In the genomic region with DNA sequence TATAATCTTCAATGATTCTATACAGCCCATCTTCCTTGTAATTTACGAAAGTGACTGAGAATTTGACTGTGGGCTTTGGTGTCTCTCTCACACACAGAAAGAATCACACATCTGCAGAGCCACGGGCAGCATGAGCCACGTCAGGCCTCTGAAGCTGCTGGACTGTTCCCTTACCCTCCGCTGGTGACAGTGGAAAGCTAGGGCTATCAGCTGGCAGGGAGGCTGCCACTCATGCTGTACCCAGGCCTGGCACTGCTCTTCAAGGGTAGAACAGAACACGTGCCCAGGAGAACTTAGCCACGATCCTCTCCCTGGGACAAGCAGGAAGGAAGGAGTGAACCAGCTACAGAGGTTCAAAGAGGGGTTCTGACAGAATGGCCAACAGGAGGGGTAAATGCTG, we compare ENCODE assay signal across 18 cellular contexts.
DNase-seq lines count a peak whose midpoint lies in the region; ATAC-seq and TF ChIP-seq lines count a peak whose summit lies in the region.
"Had no signal": no experiment of that assay in that cellular context is flagged by ENCODE, and none has a peak within 500 bp of the region (broad histone marks: within the 10 kb centered on the region; RNA-seq: fewer than 3 reads in every experiment).

No MANE protein-coding gene starts in this region.

- H3K36me3 Mint-ChIP-seq in activated CD4-positive, alpha-beta T cell treated with anti-CD3 and anti-CD28 coated beads, Interleukin-2, amount 10 ng/mL, durations not matched to agents 7 days and 5 days (ENCODE audit: low read depth) = peaks cover 81% of the 10 kb centered on the region
- H3K36me3 Mint-ChIP-seq in activated CD4-positive, alpha-beta T cell treated with anti-CD3 and anti-CD28 coated beads for 36 hours (ENCODE audit: low read depth) = peaks cover 71% of the 10 kb centered on the region
- H3K36me3 Mint-ChIP-seq in activated naive CD8-positive, alpha-beta T cell treated with anti-CD3 and anti-CD28 coated beads for 36 hours = peaks cover 56% of the 10 kb centered on the region
- H3K36me3 Mint-ChIP-seq in stimulated activated memory B cell treated with anti-CD40 and anti-IgM and Interleukin-4, amounts not matched to agents 10 μg/mL and 1 μg/mL and 100 μg/mL, for 72 hours = peaks cover 73% of the 10 kb centered on the region

- no peak overlapping the region for H3K4me3 Mint-ChIP-seq in activated CD4-positive, alpha-beta T cell treated with anti-CD3 and anti-CD28 coated beads, Interleukin-2, amount 10 ng/mL, durations not matched to agents 7 days and 5 days
- no peak overlapping the region for H3K4me3 Mint-ChIP-seq in activated CD4-positive, alpha-beta T cell treated with anti-CD3 and anti-CD28 coated beads for 36 hours
- H3K4me3 Mint-ChIP-seq in activated naive CD8-positive, alpha-beta T cell treated with anti-CD3 and anti-CD28 coated beads for 36 hours = no peak overlapping the region
- no peak overlapping the region for H3K4me3 Mint-ChIP-seq in stimulated activated memory B cell treated with anti-CD40 and anti-IgM and Interleukin-4, amounts not matched to agents 10 μg/mL and 1 μg/mL and 100 μg/mL, for 72 hours

- no peaks in the 10 kb centered on the region for H3K9me3 ChIP-seq in right atrium auricular region
- H3K9me3 ChIP-seq in upper lobe of right lung = no peaks in the 10 kb centered on the region
- H3K9me3 ChIP-seq: BE2C, upper lobe of left lung had no signal

- TF ChIP-seq CTCF in right atrium auricular region (IDR thresholded peaks at IDR 0.05) = no peak
- TF ChIP-seq CTCF in upper lobe of right lung (IDR thresholded peaks at IDR 0.05) = no peak

- no peak overlapping the region for H3K4me3 ChIP-seq in right atrium auricular region
- no peak overlapping the region for H3K4me3 ChIP-seq in upper lobe of right lung
- H3K4me3 ChIP-seq: upper lobe of left lung had no signal

- peaks cover 0 to 13% of the 10 kb centered on the region in 2 donors for H3K4me1 ChIP-seq in right atrium auricular region
- no peaks in the 10 kb centered on the region for H3K4me1 ChIP-seq in upper lobe of right lung
- H3K4me1 ChIP-seq: BE2C, upper lobe of left lung had no signal

- no peaks in the 10 kb centered on the region for H3K27me3 Mint-ChIP-seq in activated CD4-positive, alpha-beta T cell treated with anti-CD3 and anti-CD28 coated beads, Interleukin-2, amount 10 ng/mL, durations not matched to agents 7 days and 5 days
- H3K27me3 Mint-ChIP-seq in activated CD4-positive, alpha-beta T cell treated with anti-CD3 and anti-CD28 coated beads for 36 hours = no peaks in the 10 kb centered on the region
- H3K27me3 Mint-ChIP-seq in activated naive CD8-positive, alpha-beta T cell treated with anti-CD3 and anti-CD28 coated beads for 36 hours = no peaks in the 10 kb centered on the region
- no peaks in the 10 kb centered on the region for H3K27me3 Mint-ChIP-seq in stimulated activated memory B cell treated with anti-CD40 and anti-IgM and Interleukin-4, amounts not matched to agents 10 μg/mL and 1 μg/mL and 100 μg/mL, for 72 hours

- H3K27ac ChIP-seq in right atrium auricular region = peak overlapping the region; percentile 41 to 44
- no peak overlapping the region for H3K27ac ChIP-seq in upper lobe of right lung
- H3K27ac ChIP-seq: upper lobe of left lung, VCaP had no signal

- intact Hi-C loops in activated CD4-positive, alpha-beta T cell treated with anti-CD3 and anti-CD28 coated beads for 36 hours (cut with DNase I, micrococcal nuclease) = loop anchor here (2.0 to 5.0 kb wide), 3 partner anchors 47 to 127 kb away; no protein-coding TSS in a partner anchor
- intact Hi-C loops in upper lobe of right lung (cut with DNase I) = no loop called here

- H3K4me1 Mint-ChIP-seq in activated CD4-positive, alpha-beta T cell treated with anti-CD3 and anti-CD28 coated beads, Interleukin-2, amount 10 ng/mL, durations not matched to agents 7 days and 5 days = peaks cover 54% of the 10 kb centered on the region
- peaks cover 50% of the 10 kb centered on the region for H3K4me1 Mint-ChIP-seq in activated CD4-positive, alpha-beta T cell treated with anti-CD3 and anti-CD28 coated beads for 36 hours
- peaks cover 41% of the 10 kb centered on the region for H3K4me1 Mint-ChIP-seq in activated naive CD8-positive, alpha-beta T cell treated with anti-CD3 and anti-CD28 coated beads for 36 hours
- H3K4me1 Mint-ChIP-seq in stimulated activated memory B cell treated with anti-CD40 and anti-IgM and Interleukin-4, amounts not matched to agents 10 μg/mL and 1 μg/mL and 100 μg/mL, for 72 hours = peaks cover 8% of the 10 kb centered on the region

- POLR2A ChIA-PET in activated CD4-positive, alpha-beta T cell treated with anti-CD3 and anti-CD28 coated beads, Interleukin-2, amount 10 ng/mL, durations not matched to agents 7 days and 5 days (lab: Charles Lee) = interaction anchor here (0.7 kb wide), 1 partner anchor 1151 kb away, joined by 3 read pairs; no protein-coding TSS in a partner anchor
- POLR2A ChIA-PET in activated CD4-positive, alpha-beta T cell treated with anti-CD3 and anti-CD28 coated beads for 36 hours (lab: Charles Lee) = no interaction called here

- peaks cover 44% of the 10 kb centered on the region for H3K36me3 ChIP-seq in right atrium auricular region
- H3K36me3 ChIP-seq in upper lobe of right lung = peaks cover 74% of the 10 kb centered on the region
- H3K36me3 ChIP-seq: BE2C had no signal

- no peak for DNase-seq in activated CD4-positive, alpha-beta T cell treated with anti-CD3 and anti-CD28 coated beads, Interleukin-2, amount 10 ng/mL, durations not matched to agents 7 days and 5 days
- no peak for DNase-seq in activated CD4-positive, alpha-beta T cell treated with anti-CD3 and anti-CD28 coated beads for 36 hours
- DNase-seq in activated naive CD8-positive, alpha-beta T cell treated with anti-CD3 and anti-CD28 coated beads for 36 hours = no peak
- DNase-seq in right atrium auricular region (ENCODE audit: low spot score) (no peak), iPS-NIHi11 (ENCODE audit: low spot score) (no peak), upper lobe of right lung (no peak)
- DNase-seq: effector CD4-positive, alpha-beta T cell; Karpas-422; NCI-H1092; NCI-H2081; NCI-H524; SW 1271; upper lobe of left lung had no signal

- H3K27me3 ChIP-seq in right atrium auricular region (no peaks in the 10 kb centered on the region), upper lobe of right lung (no peaks in the 10 kb centered on the region)
- H3K27me3 ChIP-seq: BE2C, upper lobe of left lung had no signal

- no peaks in the 10 kb centered on the region for H3K9me3 Mint-ChIP-seq in activated CD4-positive, alpha-beta T cell treated with anti-CD3 and anti-CD28 coated beads, Interleukin-2, amount 10 ng/mL, durations not matched to agents 7 days and 5 days
- H3K9me3 Mint-ChIP-seq in activated CD4-positive, alpha-beta T cell treated with anti-CD3 and anti-CD28 coated beads for 36 hours (ENCODE audit: low read depth) = no peaks in the 10 kb centered on the region
- no peaks in the 10 kb centered on the region for H3K9me3 Mint-ChIP-seq in activated naive CD8-positive, alpha-beta T cell treated with anti-CD3 and anti-CD28 coated beads for 36 hours
- H3K9me3 Mint-ChIP-seq in stimulated activated memory B cell treated with anti-CD40 and anti-IgM and Interleukin-4, amounts not matched to agents 10 μg/mL and 1 μg/mL and 100 μg/mL, for 72 hours = no peaks in the 10 kb centered on the region

- ATAC-seq in activated CD4-positive, alpha-beta T cell treated with anti-CD3 and anti-CD28 coated beads for 36 hours = no peak
- no peak for ATAC-seq in stimulated activated memory B cell treated with anti-CD40 and anti-IgM and Interleukin-4, amounts not matched to agents 10 μg/mL and 1 μg/mL and 100 μg/mL, for 72 hours
- ATAC-seq in HG02678 (IDR thresholded peaks at IDR 0.05; ENCODE audit: unreplicated experiment) (no peak), upper lobe of right lung (no peak)
- ATAC-seq: sciatic nerve had no signal

- peak overlapping the region; percentile 77 for H3K27ac Mint-ChIP-seq in activated CD4-positive, alpha-beta T cell treated with anti-CD3 and anti-CD28 coated beads, Interleukin-2, amount 10 ng/mL, durations not matched to agents 7 days and 5 days
- no peak overlapping the region for H3K27ac Mint-ChIP-seq in activated CD4-positive, alpha-beta T cell treated with anti-CD3 and anti-CD28 coated beads for 36 hours
- H3K27ac Mint-ChIP-seq in activated naive CD8-positive, alpha-beta T cell treated with anti-CD3 and anti-CD28 coated beads for 36 hours = peak overlapping the region; percentile 16
- peak overlapping the region; percentile 66 for H3K27ac Mint-ChIP-seq in stimulated activated memory B cell treated with anti-CD40 and anti-IgM and Interleukin-4, amounts not matched to agents 10 μg/mL and 1 μg/mL and 100 μg/mL, for 72 hours

- CTCF ChIA-PET in activated CD4-positive, alpha-beta T cell treated with anti-CD3 and anti-CD28 coated beads, Interleukin-2, amount 10 ng/mL, durations not matched to agents 7 days and 5 days (lab: Charles Lee) = no interaction called here
- CTCF ChIA-PET in activated CD4-positive, alpha-beta T cell treated with anti-CD3 and anti-CD28 coated beads for 36 hours (lab: Charles Lee) = interaction anchor here (0.5 kb wide), 1 partner anchor 42 kb away, joined by 3 read pairs; no protein-coding TSS in a partner anchor
